In the genomic region with DNA sequence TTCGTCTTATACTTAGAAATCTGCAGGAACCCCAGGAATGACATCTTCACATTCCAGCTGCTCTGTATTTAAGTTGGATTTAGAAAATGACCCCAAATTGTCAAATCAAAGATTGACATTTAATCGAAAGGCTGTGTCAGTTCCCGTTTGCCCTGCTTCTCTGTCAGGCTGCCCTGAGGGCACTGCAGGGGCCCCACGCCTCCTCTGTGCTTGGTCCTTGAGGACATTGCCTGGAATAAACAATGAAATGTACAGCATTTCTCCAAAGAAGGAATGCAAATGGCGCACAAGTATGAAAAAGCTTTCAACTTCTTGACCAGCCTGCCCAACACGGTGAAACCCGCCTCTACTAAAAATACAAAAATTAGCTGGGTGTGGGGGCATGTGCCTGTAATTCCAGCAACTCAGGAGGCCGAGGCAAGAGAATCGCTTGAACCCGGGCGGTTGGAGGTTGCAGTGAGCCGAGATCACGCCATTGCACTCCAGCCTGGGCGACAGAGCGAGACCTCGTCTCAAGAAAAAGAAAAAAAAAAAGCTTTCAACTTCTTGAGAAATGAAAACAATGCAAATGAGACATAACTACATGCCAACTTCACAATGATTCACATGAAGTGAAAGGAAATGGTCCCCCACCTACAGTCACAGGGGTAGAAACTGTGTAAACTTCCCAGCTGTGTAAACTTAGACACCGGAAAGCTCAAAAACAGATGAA, we compare ENCODE assay signal across 10 cellular contexts. TPM values are rescaled to one million over a fixed set of nuclear protein-coding genes. Genes with fewer than 3 reads are reported as not detected.
DNase-seq lines count a peak whose midpoint lies in the region; ATAC-seq, FAIRE-seq and TF ChIP-seq lines count a peak whose summit lies in the region.
"Had no signal": no experiment of that assay in that cellular context is flagged by ENCODE, and none has a peak within 500 bp of the region (broad histone marks: within the 10 kb centered on the region; RNA-seq: fewer than 3 reads in every experiment).

No MANE protein-coding gene starts in this region.

- POLR2A ChIA-PET in endothelial cell of umbilical vein (lab: Charles Lee): no interaction called here

- 69 to 85% methylated on average over 17 of the region's 17 CpGs for WGBS in lower leg skin, 2 donors

- BruUV-seq in endothelial cell of umbilical vein (replicated peaks; lab: Mats Ljungman, UMichigan): no TSS peak

- DNase-seq in GM12864 (ENCODE audit: low read depth) (peak; percentile 86), endothelial cell of umbilical vein (ENCODE audit: low read depth, low spot score) (peak; percentile 58), lower leg skin (ENCODE audit: low spot score in 2 of 2) (no peak), ecto neural progenitor cell (ENCODE audit: low spot score) (no peak)
- DNase-seq: PC-9 had no signal

- H3K9me1 ChIP-seq in endothelial cell of umbilical vein (replicated peaks; ENCODE audit: control insufficient read depth, extremely low read depth, insufficient read depth, low read length): no peaks in the 10 kb centered on the region

- ATAC-seq in GM19463 (IDR thresholded peaks at IDR 0.05; ENCODE audit: unreplicated experiment): peak; percentile 68
- peak; percentile 75 for ATAC-seq in HG03439 (IDR thresholded peaks at IDR 0.05; ENCODE audit: unreplicated experiment)
- no peak for ATAC-seq in HG02571 (IDR thresholded peaks at IDR 0.05; ENCODE audit: unreplicated experiment)
- no peak for ATAC-seq in GM19023 (IDR thresholded peaks at IDR 0.05; ENCODE audit: unreplicated experiment)

- dilution Hi-C loops in endothelial cell of umbilical vein (cut with MboI; ENCODE audit: extremely low pct_ligation_motif_present, low sequenced_read_pairs): no loop called here

- no peak overlapping the region for H2AFZ ChIP-seq in endothelial cell of umbilical vein (ENCODE audit: low read depth, low read length)
- H2AFZ ChIP-seq: PC-9 had no signal

- TF ChIP-seq POLR2A in endothelial cell of umbilical vein (IDR thresholded peaks at IDR 0.05; ENCODE audit: low read depth, low read length) (no peak), lower leg skin (IDR thresholded peaks at IDR 0.05) (no peak)

- no peaks in the 10 kb centered on the region for H3K79me2 ChIP-seq in endothelial cell of umbilical vein (ENCODE audit: control insufficient read depth, insufficient read depth, low read length)

- H3K4me2 ChIP-seq in endothelial cell of umbilical vein (ENCODE audit: insufficient read depth, low read length): peak overlapping the region; percentile 22
- H3K4me2 ChIP-seq: PC-9 had no signal

- no peaks in the 10 kb centered on the region for H4K20me1 ChIP-seq in endothelial cell of umbilical vein (replicated peaks; ENCODE audit: control insufficient read depth, extremely low read depth, insufficient read depth, low read length)

- H3K36me3 ChIP-seq in endothelial cell of umbilical vein (ENCODE audit: control insufficient read depth in 2 of 2, extremely low read depth in 1 of 2, insufficient read depth in 2 of 2, low read length in 2 of 2): no peaks in the 10 kb centered on the region

- no peaks in the 10 kb centered on the region for H3K4me1 ChIP-seq in endothelial cell of umbilical vein (ENCODE audit: control insufficient read depth, extremely low read depth, insufficient read depth, low read length)

- no peaks in the 10 kb centered on the region for H3K9me3 ChIP-seq in endothelial cell of umbilical vein (replicated peaks; ENCODE audit: control insufficient read depth, insufficient read depth, low read length)

- H3K27ac ChIP-seq in endothelial cell of umbilical vein (ENCODE audit: insufficient read depth, low read depth, low read length): no peak overlapping the region
- H3K27ac ChIP-seq: PC-9 had no signal

- no peak overlapping the region for H3K9ac ChIP-seq in endothelial cell of umbilical vein (replicated peaks; ENCODE audit: extremely low read depth, insufficient read depth, low read length)

- CTCF ChIA-PET in endothelial cell of umbilical vein (lab: Charles Lee): interaction anchor here (1.1 to 2.2 kb wide), 3 partner anchors 11 to 248 kb away, joined by 3 to 6 read pairs (median 5); no protein-coding TSS in a partner anchor

- peak; percentile 69 for FAIRE-seq in endothelial cell of umbilical vein (lab: Jason Lieb, UNC)

- TF ChIP-seq CTCF in GM12864 (IDR thresholded peaks at IDR 0.05; ENCODE audit: low read depth, low read length, missing control alignments) (no peak), endothelial cell of umbilical vein (IDR thresholded peaks at IDR 0.05; ENCODE audit: extremely low read depth in 1 of 2, insufficient read depth in 1 of 2, low read depth in 1 of 2, low read length in 2 of 2) (no peak), lower leg skin (IDR thresholded peaks at IDR 0.05) (no peak)

- peak overlapping the region; percentile 45 for H3K4me3 ChIP-seq in GM12864 (ENCODE audit: low read depth, low read length)
- no peak overlapping the region for H3K4me3 ChIP-seq in endothelial cell of umbilical vein (replicated peaks in 1 of 3; ENCODE audit: insufficient read depth in 1 of 3, low read depth in 1 of 3, low read length in 3 of 3)
- H3K4me3 ChIP-seq in lower leg skin (ENCODE audit: low read depth, poor library complexity, severe bottlenecking): no peak overlapping the region
- H3K4me3 ChIP-seq: PC-9 had no signal

- H3K27me3 ChIP-seq in endothelial cell of umbilical vein (ENCODE audit: control insufficient read depth in 2 of 2, insufficient read depth in 2 of 2, low read length in 2 of 2): peaks cover 2 to 36% of the 10 kb centered on the region in 2 experiments

- intact Hi-C loops in endothelial cell of umbilical vein (cut with micrococcal nuclease): no loop called here
- intact Hi-C loops in lower leg skin (cut with DNase I; ENCODE audit: low total_unique reads): no loop called here

TF ChIP-seq in endothelial cell of umbilical vein, 7 proteins besides CTCF, POLR2A, EP300 and RAD21:
- TF ChIP-seq POLR2AphosphoS5 (IDR thresholded peaks at IDR 0.05; ENCODE audit: insufficient read depth, low read depth, low read length) (no peak), FOS (IDR thresholded peaks at IDR 0.05; ENCODE audit: borderline replicate concordance, insufficient read depth, low read length) (no peak), GATA2 (IDR thresholded peaks at IDR 0.05; ENCODE audit: insufficient read depth, insufficient read length, low read depth, low read length) (no peak), MAX (IDR thresholded peaks at IDR 0.05; ENCODE audit: insufficient read depth, insufficient read length) (no peak), EZH2 (IDR thresholded peaks at IDR 0.05; ENCODE audit: borderline replicate concordance, low read depth, low read length, severe bottlenecking) (no peak), MYC (IDR thresholded peaks at IDR 0.05; ENCODE audit: low read depth, low read length) (no peak), JUN (IDR thresholded peaks at IDR 0.05; ENCODE audit: borderline replicate concordance, insufficient read depth, insufficient read length, low read depth) (no peak)
TF ChIP-seq in endothelial cell of umbilical vein: peak in this region for 0.

RNA-seq across cellular contexts. Expression of gene TMPRSS3, which starts 3.0 kb away (rescaled TPM):
- total RNA-seq in endothelial cell of umbilical vein (not detected in 2 replicates), lower leg skin (under 1 TPM; 0.19 to 0.78 (median 0.36) TPM)
- not detected in 2 replicates for polyA plus RNA-seq in endothelial cell of umbilical vein
- polyA plus RNA-seq in endothelial cell of umbilical vein (2011; cell fraction: cytosol; rRNA removed): not detected in 2 replicates
- not detected in 2 replicates for polyA plus RNA-seq in endothelial cell of umbilical vein (2011; cell fraction: nucleus; rRNA removed)
- not detected in 2 replicates for polyA plus RNA-seq in endothelial cell of umbilical vein (2012)
- not detected in 2 replicates for polyA minus RNA-seq in endothelial cell of umbilical vein
- 16.7 TPM for polyA minus RNA-seq in endothelial cell of umbilical vein (2011; cell fraction: cytosol; rRNA and poly(A)+ RNA removed)
- 0.19 TPM in 1 of 2 replicates, not detected in the other for polyA minus RNA-seq in endothelial cell of umbilical vein (2011; cell fraction: nucleus; rRNA and poly(A)+ RNA removed)
- total RNA-seq: myocyte had no signal

RNA-seq across cellular contexts. Expression of gene UBASH3A, which starts 10.8 kb away (rescaled TPM):
- not detected in 2 replicates for total RNA-seq in endothelial cell of umbilical vein
- polyA plus RNA-seq in endothelial cell of umbilical vein: not detected in 2 replicates
- not detected in 2 replicates for polyA plus RNA-seq in endothelial cell of umbilical vein (2011; cell fraction: cytosol; rRNA removed)
- polyA plus RNA-seq in endothelial cell of umbilical vein (2011; cell fraction: nucleus; rRNA removed): not detected in 2 replicates
- polyA plus RNA-seq in endothelial cell of umbilical vein (2012): not detected in 2 replicates
- 0.15 TPM in 1 of 2 replicates, not detected in the other for polyA minus RNA-seq in endothelial cell of umbilical vein
- polyA minus RNA-seq in endothelial cell of umbilical vein (2011; cell fraction: cytosol; rRNA and poly(A)+ RNA removed): not detected
- polyA minus RNA-seq in endothelial cell of umbilical vein (2011; cell fraction: nucleus; rRNA and poly(A)+ RNA removed): not detected in 2 replicates
- under 1 TPM in 1 of 4 donors, not detected in 3; 0.23 TPM for total RNA-seq in lower leg skin
- total RNA-seq: myocyte, PC-9 had no signal

RNA-seq across cellular contexts. Expression of gene TFF1, which starts 26.6 kb away (rescaled TPM):
- total RNA-seq in endothelial cell of umbilical vein: not detected in 2 replicates
- not detected in 2 replicates for polyA plus RNA-seq in endothelial cell of umbilical vein
- polyA plus RNA-seq in endothelial cell of umbilical vein (2011; cell fraction: cytosol; rRNA removed): not detected in 2 replicates
- polyA plus RNA-seq in endothelial cell of umbilical vein (2011; cell fraction: nucleus; rRNA removed): 0.49 TPM in 1 of 2 replicates, not detected in the other
- not detected in 2 replicates for polyA plus RNA-seq in endothelial cell of umbilical vein (2012)
- polyA minus RNA-seq in endothelial cell of umbilical vein: not detected in 2 replicates
- polyA minus RNA-seq in endothelial cell of umbilical vein (2011; cell fraction: cytosol; rRNA and poly(A)+ RNA removed): 4.1 TPM
- not detected in 2 replicates for polyA minus RNA-seq in endothelial cell of umbilical vein (2011; cell fraction: nucleus; rRNA and poly(A)+ RNA removed)
- total RNA-seq in lower leg skin: not detected
- total RNA-seq: myocyte had no signal

RNA-seq across cellular contexts. Expression of gene TFF2, which starts 42.1 kb away (rescaled TPM):
- total RNA-seq in endothelial cell of umbilical vein: not detected in 2 replicates
- not detected in 2 replicates for polyA plus RNA-seq in endothelial cell of umbilical vein
- polyA plus RNA-seq in endothelial cell of umbilical vein (2011; cell fraction: cytosol; rRNA removed): not detected in 2 replicates
- not detected in 2 replicates for polyA plus RNA-seq in endothelial cell of umbilical vein (2011; cell fraction: nucleus; rRNA removed)
- not detected in 2 replicates for polyA plus RNA-seq in endothelial cell of umbilical vein (2012)
- polyA minus RNA-seq in endothelial cell of umbilical vein: not detected in 2 replicates
- polyA minus RNA-seq in endothelial cell of umbilical vein (2011; cell fraction: cytosol; rRNA and poly(A)+ RNA removed): not detected
- not detected in 2 replicates for polyA minus RNA-seq in endothelial cell of umbilical vein (2011; cell fraction: nucleus; rRNA and poly(A)+ RNA removed)
- total RNA-seq in lower leg skin: not detected
- total RNA-seq: myocyte had no signal

Comparison
In these comparisons a context has a peak if more than half of its experiments do, and no peak if none do; other contexts are left out.
1. DNase-seq: peak in GM12864 (single experiment) and endothelial cell of umbilical vein (single experiment); none in lower leg skin (0 of 2) and ecto neural progenitor cell (single experiment).
2. ATAC-seq: peak in GM19463 (single experiment) and HG03439 (single experiment); none in HG02571 (single experiment) and GM19023 (single experiment).